In the genomic region with DNA sequence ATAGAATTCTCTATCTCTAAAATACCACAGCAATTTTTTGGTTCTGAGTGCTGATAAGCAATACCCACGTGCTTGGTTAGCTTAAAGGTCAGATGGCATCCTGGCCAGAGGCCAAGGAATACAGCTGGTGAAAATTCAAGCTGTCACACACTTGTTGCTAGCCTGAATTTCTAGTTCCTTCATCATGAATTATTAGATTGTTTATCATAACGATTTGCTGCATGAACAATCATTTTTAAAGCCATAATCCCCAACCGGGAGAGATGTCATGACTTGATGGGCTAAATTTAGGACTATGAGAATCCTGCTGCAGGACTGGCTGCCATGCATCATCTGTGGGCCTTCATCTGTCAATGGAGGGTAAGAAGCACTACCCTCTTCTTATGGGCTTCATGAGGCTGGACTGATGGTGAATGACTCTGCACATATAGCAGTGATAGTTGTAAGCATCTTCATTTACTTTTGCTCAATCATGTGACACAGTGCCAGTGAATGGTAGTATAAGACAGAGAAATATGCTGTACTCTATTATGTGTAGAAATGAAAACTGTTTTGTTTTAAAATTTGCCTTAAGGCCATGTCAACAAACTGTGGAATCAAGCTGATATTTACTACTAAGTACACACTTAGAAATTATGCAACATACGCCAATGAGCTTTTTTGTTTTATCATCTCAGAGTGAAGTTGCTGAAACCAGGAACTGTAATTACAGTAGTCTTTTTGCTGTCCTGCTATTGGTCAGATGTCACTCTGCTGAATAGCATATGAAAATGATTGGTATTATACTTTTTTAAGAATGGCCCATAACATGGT, we compare ENCODE assay signal across 10 cellular contexts.
DNase-seq lines count a peak whose midpoint lies in the region; ATAC-seq and TF ChIP-seq lines count a peak whose summit lies in the region.
"Had no signal": no experiment of that assay in that cellular context is flagged by ENCODE, and none has a peak within 500 bp of the region (broad histone marks: within the 10 kb centered on the region; RNA-seq: fewer than 3 reads in every experiment).

No MANE protein-coding gene starts in this region.

- H3K9ac ChIP-seq in fibroblast of lung (ENCODE audit: insufficient read depth, low read length): no peak overlapping the region

- no peak overlapping the region for H3K4me3 Mint-ChIP-seq in natural killer cell treated with Interleukin-12 subunit alpha and Interleukin-12 subunit beta and Interleukin-15 and Interleukin-18, amount 100 ng/mL, for 72 hours
- H3K4me3 Mint-ChIP-seq: activated CD4-positive, alpha-beta T cell treated with anti-CD3 and anti-CD28 coated beads, Interleukin-2, amount 10 ng/mL, durations not matched to agents 24 days and 14 days had no signal

- H3K4me2 ChIP-seq in fibroblast of lung (ENCODE audit: extremely low read depth, insufficient read depth, low read length): peak overlapping the region; percentile 26

- DNase-seq in HS-27A (ENCODE audit: low read depth) (peak; percentile 77), NCI-H82 (lab: John Stamatoyannopoulos, UW) (peak; percentile 91), fibroblast of lung (ENCODE audit: low read depth in 2 of 2) (peak; percentile 58 to 71), pulmonary artery endothelial cell (ENCODE audit: low read depth, low spot score) (peak; percentile 51)
- no peak for DNase-seq in natural killer cell treated with Interleukin-12 subunit alpha and Interleukin-12 subunit beta and Interleukin-15 and Interleukin-18, amount 100 ng/mL, for 72 hours (ENCODE audit: low spot score)
- DNase-seq in NK-92 treated with Interleukin-12 subunit alpha and Interleukin-12 subunit beta, amount 100 ng/mL, for 24 hours (lab: John Stamatoyannopoulos, UW): no peak
- DNase-seq: activated CD4-positive, alpha-beta T cell treated with anti-CD3 and anti-CD28 coated beads, Interleukin-2, amount 10 ng/mL, durations not matched to agents 24 days and 14 days had no signal

- ATAC-seq in HG03378 (IDR thresholded peaks at IDR 0.05; ENCODE audit: unreplicated experiment) (no peak), GM19035 (IDR thresholded peaks at IDR 0.05; ENCODE audit: unreplicated experiment) (no peak)
- no peak for ATAC-seq in natural killer cell treated with Interleukin-12 subunit alpha and Interleukin-12 subunit beta and Interleukin-15 and Interleukin-18, amount 100 ng/mL, for 72 hours

- peaks cover 10% of the 10 kb centered on the region for H3K4me1 ChIP-seq in fibroblast of lung (ENCODE audit: control insufficient read depth, extremely low read depth, insufficient read depth, low read length)

- H3K9me3 ChIP-seq in fibroblast of lung (ENCODE audit: control insufficient read depth, insufficient read depth, low read depth, low read length): no peaks in the 10 kb centered on the region
- H3K9me3 ChIP-seq: ovary had no signal

- TF ChIP-seq CTCF in fibroblast of lung (conservative IDR thresholded peaks at IDR 0.05 in 1 of 2, IDR thresholded peaks at IDR 0.05 in 1 of 2; ENCODE audit: low read depth in 1 of 2, low read length in 2 of 2): no peak

- H3K4me1 Mint-ChIP-seq in natural killer cell treated with Interleukin-12 subunit alpha and Interleukin-12 subunit beta and Interleukin-15 and Interleukin-18, amount 100 ng/mL, for 72 hours (ENCODE audit: low read depth in 2 of 2): no peaks in the 10 kb centered on the region
- H3K4me1 Mint-ChIP-seq: activated CD4-positive, alpha-beta T cell treated with anti-CD3 and anti-CD28 coated beads, Interleukin-2, amount 10 ng/mL, durations not matched to agents 24 days and 14 days had no signal

- peaks cover 10 to 20% of the 10 kb centered on the region in 2 donors for H3K27me3 Mint-ChIP-seq in natural killer cell treated with Interleukin-12 subunit alpha and Interleukin-12 subunit beta and Interleukin-15 and Interleukin-18, amount 100 ng/mL, for 72 hours
- H3K27me3 Mint-ChIP-seq: activated CD4-positive, alpha-beta T cell treated with anti-CD3 and anti-CD28 coated beads, Interleukin-2, amount 10 ng/mL, durations not matched to agents 24 days and 14 days had no signal

- no peaks in the 10 kb centered on the region for H3K27me3 ChIP-seq in fibroblast of lung (ENCODE audit: control insufficient read depth, insufficient read depth, low read length)
- H3K27me3 ChIP-seq: ovary had no signal

- H4K20me1 ChIP-seq in fibroblast of lung (ENCODE audit: control insufficient read depth, extremely low read depth, insufficient read depth, low read length): no peaks in the 10 kb centered on the region

- no peaks in the 10 kb centered on the region for H3K79me2 ChIP-seq in fibroblast of lung (ENCODE audit: control insufficient read depth, insufficient read depth, low read length)

- H3K36me3 ChIP-seq in fibroblast of lung (ENCODE audit: control insufficient read depth, insufficient read depth, low read length): no peaks in the 10 kb centered on the region
- H3K36me3 ChIP-seq: ovary had no signal

- H3K27ac ChIP-seq in fibroblast of lung (ENCODE audit: insufficient read depth, low read length): peak overlapping the region; percentile 44
- H3K27ac ChIP-seq: ovary had no signal

- H3K9me3 Mint-ChIP-seq in natural killer cell treated with Interleukin-12 subunit alpha and Interleukin-12 subunit beta and Interleukin-15 and Interleukin-18, amount 100 ng/mL, for 72 hours: no peaks in the 10 kb centered on the region
- H3K9me3 Mint-ChIP-seq: activated CD4-positive, alpha-beta T cell treated with anti-CD3 and anti-CD28 coated beads, Interleukin-2, amount 10 ng/mL, durations not matched to agents 24 days and 14 days had no signal

- no peak overlapping the region for H2AFZ ChIP-seq in fibroblast of lung (ENCODE audit: low read length)

- no peak overlapping the region for H3K4me3 ChIP-seq in fibroblast of lung (replicated peaks in 1 of 4; ENCODE audit: control extremely low read depth in 1 of 4, insufficient read depth in 1 of 4, low read depth in 3 of 4, low read length in 4 of 4)
- H3K4me3 ChIP-seq: ovary had no signal

- no peak overlapping the region for H3K27ac Mint-ChIP-seq in natural killer cell treated with Interleukin-12 subunit alpha and Interleukin-12 subunit beta and Interleukin-15 and Interleukin-18, amount 100 ng/mL, for 72 hours
- H3K27ac Mint-ChIP-seq: activated CD4-positive, alpha-beta T cell treated with anti-CD3 and anti-CD28 coated beads, Interleukin-2, amount 10 ng/mL, durations not matched to agents 24 days and 14 days had no signal

- no peaks in the 10 kb centered on the region for H3K36me3 Mint-ChIP-seq in natural killer cell treated with Interleukin-12 subunit alpha and Interleukin-12 subunit beta and Interleukin-15 and Interleukin-18, amount 100 ng/mL, for 72 hours

Comparison
In these comparisons a context has a peak if more than half of its experiments do, and no peak if none do; other contexts are left out.
1. DNase-seq: peak in HS-27A (single experiment), NCI-H82 (single experiment), fibroblast of lung (2 of 2) and pulmonary artery endothelial cell (single experiment); none in natural killer cell treated with Interleukin-12 subunit alpha and Interleukin-12 subunit beta and Interleukin-15 and Interleukin-18, amount 100 ng/mL, for 72 hours (single experiment) and NK-92 treated with Interleukin-12 subunit alpha and Interleukin-12 subunit beta, amount 100 ng/mL, for 24 hours (single experiment).